In genomic region chr6:109783245-109783990, GRCh38 we compare ENCODE assay signal across 14 cellular contexts.
DNase-seq lines count a peak whose midpoint lies in the region; ATAC-seq, FAIRE-seq and TF ChIP-seq lines count a peak whose summit lies in the region.
"Had no signal": no experiment of that assay in that cellular context is flagged by ENCODE, and none has a peak within 500 bp of the region (broad histone marks: within the 10 kb centered on the region; RNA-seq: fewer than 3 reads in every experiment).

No MANE protein-coding gene starts in this region.

- no peaks in the 10 kb centered on the region for H4K20me1 ChIP-seq in IMR-90 (ENCODE audit: insufficient read depth, low read length)

- no peak for TF ChIP-seq POLR2A in IMR-90 (IDR thresholded peaks at IDR 0.05; ENCODE audit: low read depth, low read length)

- H2AFZ ChIP-seq in IMR-90 (replicated peaks; ENCODE audit: low read length, poor library complexity): no peak overlapping the region

- no peak overlapping the region for H2BK5ac ChIP-seq in IMR-90 (ENCODE audit: low read depth, low read length, poor library complexity, severe bottlenecking)

- H3K9me1 ChIP-seq in IMR-90 (ENCODE audit: insufficient read depth, low read length): no peaks in the 10 kb centered on the region; the same call in 1 of the 2 replicates

- H3K18ac ChIP-seq in IMR-90 (ENCODE audit: low read depth, low read length): no peak overlapping the region

- H3K56ac ChIP-seq in IMR-90 (ENCODE audit: extremely low read depth, insufficient read depth, low read length): no peak overlapping the region

- no peak for DNase-seq in D721Med (ENCODE audit: insufficient read length, low spot score)
- DNase-seq in IMR-90: peak; percentile 29
- no peak for DNase-seq in astrocyte of the spinal cord (ENCODE audit: low read depth, low spot score)
- no peak for DNase-seq in lower lobe of right lung
- DNase-seq in NCI-H1105 treated with DMSO at 0.1 percent for 48 hours (lab: John Stamatoyannopoulos, UW): no peak
- no peak for DNase-seq in anterior cingulate cortex (lab: John Stamatoyannopoulos, UW)
- DNase-seq in HT-29 (ENCODE audit: low spot score): no peak
- DNase-seq: central memory CD4-positive, alpha-beta T cell; hippocampal formation; NCI-H2029; nucleus accumbens had no signal

- H3K23ac ChIP-seq in IMR-90 (ENCODE audit: low read depth, low read length): no peak overlapping the region

- H3K4me1 ChIP-seq in IMR-90 (ENCODE audit: control insufficient read depth, insufficient read depth, low read length) (peaks cover 2% of the 10 kb centered on the region; the same call in 1 of the 2 replicates), lower lobe of right lung (no peaks in the 10 kb centered on the region)

- no peak overlapping the region for H2AK5ac ChIP-seq in IMR-90 (ENCODE audit: low read depth, low read length)

- H3K9me3 ChIP-seq in IMR-90 (ENCODE audit: control insufficient read depth, insufficient read depth, low read length) (no peaks in the 10 kb centered on the region), lower lobe of right lung (no peaks in the 10 kb centered on the region)
- H3K9me3 ChIP-seq: SJSA1 had no signal

- no peak overlapping the region for H4K8ac ChIP-seq in IMR-90 (ENCODE audit: low read depth in 2 of 2, low read length in 2 of 2)

- CTCF ChIA-PET in IMR-90 (lab: Yijun Ruan, JAX): interaction anchor here (0.7 to 2.0 kb wide), 3 partner anchors 41 to 256 kb away, joined by 3 to 10 read pairs (median 4); no protein-coding TSS in a partner anchor

- no peaks in the 10 kb centered on the region for H3K79me1 ChIP-seq in IMR-90 (ENCODE audit: low read depth in 1 of 2, low read length in 2 of 2)

- intact Hi-C loops in IMR-90 (cut with micrococcal nuclease): no loop called here
- intact Hi-C loops in lower lobe of right lung (cut with DNase I): no loop called here

- H4K91ac ChIP-seq in IMR-90 (ENCODE audit: insufficient read depth, low read depth, low read length): no peak overlapping the region

- H3K4ac ChIP-seq in IMR-90 (ENCODE audit: low read depth, low read length): no peak overlapping the region

- in situ Hi-C loops in IMR-90 (cut with MboI; ENCODE audit: low sequenced_read_pairs): no loop called here
- in situ Hi-C loops in astrocyte of the spinal cord (cut with HindIII; ENCODE audit: low sequenced_read_pairs): no loop called here

- no peak for FAIRE-seq in D721Med (lab: Jason Lieb, UNC)
- FAIRE-seq: G401.6 had no signal

- dilution Hi-C loops in IMR-90 (cut with HindIII; ENCODE audit: low sequenced_read_pairs, unreplicated experiment): no loop called here

- H2BK20ac ChIP-seq in IMR-90 (ENCODE audit: low read depth, low read length): peak overlapping the region; percentile 14; the same call in 1 of the 2 replicates

- no peak overlapping the region for H3K9ac ChIP-seq in IMR-90 (ENCODE audit: low read depth, low read length)

- H2AK9ac ChIP-seq in IMR-90 (replicated peaks; ENCODE audit: low read depth, low read length, poor library complexity): no peak overlapping the region

- H3K27ac ChIP-seq in IMR-90 (ENCODE audit: insufficient read depth, low read length): no peak overlapping the region
- no peak overlapping the region for H3K27ac ChIP-seq in lower lobe of right lung
- H3K27ac ChIP-seq: SJSA1 had no signal

- BruUV-seq in IMR-90 (replicated peaks; lab: Mats Ljungman, UMichigan): no TSS peak

- TF ChIP-seq RAD21 in IMR-90 (IDR thresholded peaks at IDR 0.05; ENCODE audit: low read length): peak; percentile 29; the same call in 1 of the 2 replicates

- H3K36me3 ChIP-seq in IMR-90 (ENCODE audit: control insufficient read depth, insufficient read depth, low read length) (peaks cover 3% of the 10 kb centered on the region), lower lobe of right lung (peaks cover 18% of the 10 kb centered on the region)
- H3K36me3 ChIP-seq: SJSA1 had no signal

- H3K4me3 ChIP-seq in IMR-90 (ENCODE audit: insufficient read depth, low read depth, low read length) (no peak overlapping the region), astrocyte of the spinal cord (ENCODE audit: low read depth, low read length) (no peak overlapping the region), lower lobe of right lung (no peak overlapping the region)
- H3K4me3 ChIP-seq: SJSA1 had no signal

- 0 out of 2 replicates have a peak overlapping the region, but pooled peaks have one; percentile 26 for H2BK120ac ChIP-seq in IMR-90 (ENCODE audit: low read depth, low read length)

- H3K14ac ChIP-seq in IMR-90 (replicated peaks; ENCODE audit: low read depth, low read length): no peak overlapping the region

- H3K27me3 ChIP-seq in IMR-90 (ENCODE audit: control insufficient read depth, insufficient read depth, low read length): no peaks in the 10 kb centered on the region
- H3K27me3 ChIP-seq in lower lobe of right lung (ENCODE audit: low read depth): no peaks in the 10 kb centered on the region
- H3K27me3 ChIP-seq: SJSA1 had no signal

- H4K5ac ChIP-seq in IMR-90 (ENCODE audit: low read depth, low read length): no peak overlapping the region

- POLR2A ChIA-PET in IMR-90 (lab: Charles Lee; ENCODE audit: unreplicated experiment): no interaction called here

- no peak overlapping the region for H3K4me2 ChIP-seq in IMR-90 (ENCODE audit: low read depth, low read length)

- ATAC-seq in IMR-90 (ENCODE audit: low read depth) (peak; percentile 44), lower lobe of right lung (no peak), HG03460 (IDR thresholded peaks at IDR 0.05; ENCODE audit: unreplicated experiment) (no peak)

- no CpG with 5 or more reads among the region's 5 CpGs for WGBS in IMR-90 (ENCODE audit: extremely low coverage in 2 of 2, insufficient read length in 1 of 2), 2 experiments

- TF ChIP-seq CTCF in D721Med (IDR thresholded peaks at IDR 0.05; ENCODE audit: insufficient read depth, missing control alignments) (peak; percentile 37), IMR-90 (conservative IDR thresholded peaks at IDR 0.05; ENCODE audit: low read depth, low read length) (peak; percentile 38), astrocyte of the spinal cord (IDR thresholded peaks at IDR 0.05; ENCODE audit: low read depth, low read length) (peak; percentile 41), lower lobe of right lung (IDR thresholded peaks at IDR 0.05) (peak; percentile 19)

- H2BK15ac ChIP-seq in IMR-90 (ENCODE audit: low read depth, low read length): 0 out of 3 replicates have a peak overlapping the region, but pooled peaks have one; percentile 22

TF ChIP-seq in IMR-90, 13 proteins besides CTCF, POLR2A, EP300 and RAD21:
- TF ChIP-seq BHLHE40 (IDR thresholded peaks at IDR 0.05; ENCODE audit: low read depth, low read length) (no peak), CEBPB (IDR thresholded peaks at IDR 0.05; ENCODE audit: low read depth, low read length) (no peak)
